Comparison of ENCODE assay signal across 22 cellular contexts in genomic region chr7:33762153-33762902, GRCh38.
DNase-seq lines count a peak whose midpoint lies in the region; ATAC-seq and TF ChIP-seq lines count a peak whose summit lies in the region.
"Had no signal": no experiment of that assay in that cellular context is flagged by ENCODE, and none has a peak within 500 bp of the region (broad histone marks: within the 10 kb centered on the region; RNA-seq: fewer than 3 reads in every experiment).

No MANE protein-coding gene starts in this region.

- H2AFZ ChIP-seq in neural progenitor cell (replicated peaks) = no peak overlapping the region

- H3K27ac ChIP-seq in neural progenitor cell = no peak overlapping the region
- no peak overlapping the region for H3K27ac ChIP-seq in WERI-Rb-1
- H3K27ac ChIP-seq: adrenal gland, ovary, SK-N-MC had no signal

- H3K9me3 Mint-ChIP-seq in chondrocyte (ENCODE audit: low read depth) = no peaks in the 10 kb centered on the region
- no peaks in the 10 kb centered on the region for H3K9me3 Mint-ChIP-seq in neural progenitor cell
- H3K9me3 Mint-ChIP-seq in activated naive CD4-positive, alpha-beta T cell treated with anti-CD3 and anti-CD28 coated beads, Interleukin-2, amount 50 U/mL, for 72 hours = no peaks in the 10 kb centered on the region
- H3K9me3 Mint-ChIP-seq: activated CD4-positive, alpha-beta memory T cell treated with anti-CD3 and anti-CD28 coated beads for 36 hours; naive B cell; type B pancreatic cell had no signal

- H3K9ac ChIP-seq in neural progenitor cell = no peak overlapping the region

- H3K27me3 Mint-ChIP-seq in chondrocyte (ENCODE audit: low read depth) = no peaks in the 10 kb centered on the region
- peaks cover 2% of the 10 kb centered on the region for H3K27me3 Mint-ChIP-seq in neural progenitor cell (ENCODE audit: insufficient read depth, low read depth)
- H3K27me3 Mint-ChIP-seq: activated CD4-positive, alpha-beta memory T cell treated with anti-CD3 and anti-CD28 coated beads for 36 hours; naive B cell had no signal

- DNase-seq in AG10803 (ENCODE audit: low read depth) = no peak
- peak; percentile 81 for DNase-seq in LHCN-M2 (ENCODE audit: low read depth)
- no peak for DNase-seq in chondrocyte (ENCODE audit: low spot score)
- DNase-seq in neural progenitor cell (ENCODE audit: low spot score) = no peak
- DNase-seq in activated naive CD4-positive, alpha-beta T cell treated with anti-CD3 and anti-CD28 coated beads, Interleukin-2, amount 50 U/mL, for 72 hours (ENCODE audit: low spot score in 2 of 2) = no peak
- DNase-seq in WERI-Rb-1 = no peak
- no peak for DNase-seq in amygdala (lab: John Stamatoyannopoulos, UW)
- DNase-seq: activated CD4-positive, alpha-beta memory T cell treated with anti-CD3 and anti-CD28 coated beads for 36 hours; activated CD4-positive, CD25-positive, alpha-beta regulatory T cell; activated gamma-delta T cell treated with Interleukin-2 at 50 U/mL for 16 hours; adrenal gland; caudate nucleus; naive B cell; NCI-H526; ovary; RPMI8226; stimulated activated CD4-positive, alpha-beta T cell treated with anti-CD3 and anti-CD28 coated beads, Interleukin-15, amount 100 ng/mL, for 24 hours; stimulated activated CD8-positive, alpha-beta memory T cell treated with anti-CD3 and anti-CD28 coated beads, Interleukin-4, amount 100 ng/mL, for 48 hours had no signal

- peak; percentile 22; the same call in 1 of the 2 replicates for TF ChIP-seq CTCF in AG10803 (conservative IDR thresholded peaks at IDR 0.05; ENCODE audit: low read length)
- TF ChIP-seq CTCF in chondrocyte (IDR thresholded peaks at IDR 0.05) = peak; percentile 24
- TF ChIP-seq CTCF in neural progenitor cell (IDR thresholded peaks at IDR 0.05) = peak; percentile 15
- TF ChIP-seq CTCF in WERI-Rb-1 (IDR thresholded peaks at IDR 0.05; ENCODE audit: low read depth, low read length) = no peak

- H3K27me3 ChIP-seq in neural progenitor cell = no peaks in the 10 kb centered on the region
- no peaks in the 10 kb centered on the region for H3K27me3 ChIP-seq in WERI-Rb-1 (ENCODE audit: insufficient read depth, low read depth, severe bottlenecking)
- H3K27me3 ChIP-seq: adrenal gland, ovary had no signal

- H3K4me3 ChIP-seq in AG10803 (ENCODE audit: low read length) (no peak overlapping the region), neural progenitor cell (no peak overlapping the region), WERI-Rb-1 (ENCODE audit: low read depth, low read length) (no peak overlapping the region)
- H3K4me3 ChIP-seq: adrenal gland, K562, ovary, SK-N-MC had no signal

- H3K9me3 ChIP-seq in neural progenitor cell (ENCODE audit: low read depth) (no peaks in the 10 kb centered on the region), WERI-Rb-1 (ENCODE audit: severe bottlenecking) (no peaks in the 10 kb centered on the region)
- H3K9me3 ChIP-seq: adrenal gland, ovary had no signal

- H3K36me3 ChIP-seq in neural progenitor cell (no peaks in the 10 kb centered on the region), WERI-Rb-1 (no peaks in the 10 kb centered on the region)
- H3K36me3 ChIP-seq: adrenal gland, ovary had no signal

- H3K27ac Mint-ChIP-seq in chondrocyte (ENCODE audit: unreplicated experiment) (no peak overlapping the region), neural progenitor cell (no peak overlapping the region)
- H3K27ac Mint-ChIP-seq in activated naive CD4-positive, alpha-beta T cell treated with anti-CD3 and anti-CD28 coated beads, Interleukin-2, amount 50 U/mL, for 72 hours = no peak overlapping the region
- H3K27ac Mint-ChIP-seq: activated CD4-positive, alpha-beta memory T cell treated with anti-CD3 and anti-CD28 coated beads for 36 hours; naive B cell; type B pancreatic cell had no signal

- no peaks in the 10 kb centered on the region for H4K20me1 ChIP-seq in neural progenitor cell (ENCODE audit: low read depth)

- H3K36me3 Mint-ChIP-seq in chondrocyte (ENCODE audit: low read depth) = no peaks in the 10 kb centered on the region
- no peaks in the 10 kb centered on the region for H3K36me3 Mint-ChIP-seq in neural progenitor cell
- H3K36me3 Mint-ChIP-seq in activated naive CD4-positive, alpha-beta T cell treated with anti-CD3 and anti-CD28 coated beads, Interleukin-2, amount 50 U/mL, for 72 hours = no peaks in the 10 kb centered on the region
- H3K36me3 Mint-ChIP-seq: activated CD4-positive, alpha-beta memory T cell treated with anti-CD3 and anti-CD28 coated beads for 36 hours; naive B cell; type B pancreatic cell had no signal

- no peaks in the 10 kb centered on the region for H3K79me2 ChIP-seq in neural progenitor cell (ENCODE audit: low read depth)

- H3K4me3 Mint-ChIP-seq in chondrocyte (ENCODE audit: unreplicated experiment) = no peak overlapping the region
- H3K4me3 Mint-ChIP-seq in neural progenitor cell = no peak overlapping the region
- H3K4me3 Mint-ChIP-seq: activated CD4-positive, alpha-beta memory T cell treated with anti-CD3 and anti-CD28 coated beads for 36 hours; naive B cell; type B pancreatic cell had no signal

- ATAC-seq in GM21447 (IDR thresholded peaks at IDR 0.05; ENCODE audit: unreplicated experiment) = no peak
- ATAC-seq in activated naive CD4-positive, alpha-beta T cell treated with anti-CD3 and anti-CD28 coated beads, Interleukin-2, amount 50 U/mL, for 72 hours = no peak
- ATAC-seq: K562 had no signal

- peaks cover 20% of the 10 kb centered on the region for H3K4me1 ChIP-seq in neural progenitor cell

- H3F3A ChIP-seq in neural progenitor cell (ENCODE audit: low read depth) = no peaks in the 10 kb centered on the region

- H3K4me1 Mint-ChIP-seq in chondrocyte (ENCODE audit: low read depth) (no peaks in the 10 kb centered on the region), neural progenitor cell (peaks cover 18% of the 10 kb centered on the region)
- H3K4me1 Mint-ChIP-seq: naive B cell had no signal

- H3K4me2 ChIP-seq in neural progenitor cell = no peak overlapping the region
